Comparison of ENCODE assay signal across 1 cellular context in the genomic region with DNA sequence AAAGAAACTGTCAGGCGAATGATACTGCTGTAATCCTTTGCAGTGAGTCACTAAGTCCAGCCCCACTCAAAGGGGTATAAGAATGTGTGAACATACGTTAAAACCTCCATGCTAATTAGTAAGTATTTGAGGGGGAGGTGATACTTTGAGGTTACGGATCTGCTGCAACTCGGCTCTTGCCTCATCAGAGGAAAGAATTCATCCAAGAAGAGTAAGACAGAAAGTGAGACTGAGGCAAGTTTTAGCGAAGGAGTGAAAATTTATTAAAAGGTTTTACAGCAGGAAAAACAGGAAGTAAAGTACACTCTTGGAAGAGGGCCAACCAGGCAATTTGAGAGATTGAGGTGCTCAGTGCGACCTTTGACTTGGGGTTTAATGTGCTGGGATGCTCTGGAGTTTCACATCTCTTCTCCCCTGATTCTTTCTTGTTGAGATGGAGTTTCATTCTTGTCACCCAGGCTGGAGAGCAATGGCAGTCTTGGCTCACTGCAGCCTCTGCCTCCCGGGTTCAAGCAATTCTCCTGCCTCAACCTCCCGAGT.
TF ChIP-seq lines count a peak whose summit lies in the region.

No MANE protein-coding gene starts in this region.

TF ChIP-seq in WTC11, 78 proteins besides CTCF, POLR2A, EP300 and RAD21 (continued from another document):
- TF ChIP-seq, protein P1, sequence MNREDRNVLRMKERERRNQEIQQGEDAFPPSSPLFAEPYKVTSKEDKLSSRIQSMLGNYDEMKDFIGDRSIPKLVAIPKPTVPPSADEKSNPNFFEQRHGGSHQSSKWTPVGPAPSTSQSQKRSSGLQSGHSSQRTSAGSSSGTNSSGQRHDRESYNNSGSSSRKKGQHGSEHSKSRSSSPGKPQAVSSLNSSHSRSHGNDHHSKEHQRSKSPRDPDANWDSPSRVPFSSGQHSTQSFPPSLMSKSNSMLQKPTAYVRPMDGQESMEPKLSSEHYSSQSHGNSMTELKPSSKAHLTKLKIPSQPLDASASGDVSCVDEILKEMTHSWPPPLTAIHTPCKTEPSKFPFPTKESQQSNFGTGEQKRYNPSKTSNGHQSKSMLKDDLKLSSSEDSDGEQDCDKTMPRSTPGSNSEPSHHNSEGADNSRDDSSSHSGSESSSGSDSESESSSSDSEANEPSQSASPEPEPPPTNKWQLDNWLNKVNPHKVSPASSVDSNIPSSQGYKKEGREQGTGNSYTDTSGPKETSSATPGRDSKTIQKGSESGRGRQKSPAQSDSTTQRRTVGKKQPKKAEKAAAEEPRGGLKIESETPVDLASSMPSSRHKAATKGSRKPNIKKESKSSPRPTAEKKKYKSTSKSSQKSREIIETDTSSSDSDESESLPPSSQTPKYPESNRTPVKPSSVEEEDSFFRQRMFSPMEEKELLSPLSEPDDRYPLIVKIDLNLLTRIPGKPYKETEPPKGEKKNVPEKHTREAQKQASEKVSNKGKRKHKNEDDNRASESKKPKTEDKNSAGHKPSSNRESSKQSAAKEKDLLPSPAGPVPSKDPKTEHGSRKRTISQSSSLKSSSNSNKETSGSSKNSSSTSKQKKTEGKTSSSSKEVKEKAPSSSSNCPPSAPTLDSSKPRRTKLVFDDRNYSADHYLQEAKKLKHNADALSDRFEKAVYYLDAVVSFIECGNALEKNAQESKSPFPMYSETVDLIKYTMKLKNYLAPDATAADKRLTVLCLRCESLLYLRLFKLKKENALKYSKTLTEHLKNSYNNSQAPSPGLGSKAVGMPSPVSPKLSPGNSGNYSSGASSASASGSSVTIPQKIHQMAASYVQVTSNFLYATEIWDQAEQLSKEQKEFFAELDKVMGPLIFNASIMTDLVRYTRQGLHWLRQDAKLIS (CRISPR knock-in tag; IDR thresholded peaks at IDR 0.05; ENCODE audit: borderline replicate concordance): no peak
